ENCODE assay signal across 15 cellular contexts in the genomic region with DNA sequence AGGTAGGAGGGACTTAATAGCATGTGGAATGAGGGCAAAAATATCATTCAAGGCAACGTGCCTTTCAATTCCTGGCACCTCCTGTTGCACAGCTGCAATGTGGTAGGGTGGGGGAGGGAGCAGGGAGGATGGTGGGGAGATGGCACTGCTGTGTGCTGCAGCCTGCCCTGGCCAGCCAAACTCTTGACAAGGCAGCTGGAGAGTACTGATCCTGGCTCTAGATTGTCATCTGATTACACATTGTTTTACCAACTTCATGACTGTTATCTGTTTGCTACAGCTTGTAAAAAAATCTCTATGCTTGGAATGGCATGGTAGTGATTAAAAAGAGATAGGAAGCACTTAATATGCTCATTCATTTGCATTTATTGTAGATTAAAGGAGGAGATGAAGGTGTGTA. TPM values are rescaled to one million over a fixed set of nuclear protein-coding genes. Genes with fewer than 3 reads are reported as not detected.
DNase-seq lines count a peak whose midpoint lies in the region; TF ChIP-seq lines count a peak whose summit lies in the region.
"Had no signal": no experiment of that assay in that cellular context is flagged by ENCODE, and none has a peak within 500 bp of the region (broad histone marks: within the 10 kb centered on the region; RNA-seq: fewer than 3 reads in every experiment).

No MANE protein-coding gene starts in this region.

- no peaks in the 10 kb centered on the region for H4K20me1 ChIP-seq in Loucy (ENCODE audit: insufficient read depth, low read length, poor library complexity, severe bottlenecking)

- H2AFZ ChIP-seq in Loucy (ENCODE audit: low read length), result no peak overlapping the region

- H3K9me3 ChIP-seq in Loucy (ENCODE audit: insufficient read depth, low read depth, low read length) (no peaks in the 10 kb centered on the region), Peyer's patch (no peaks in the 10 kb centered on the region)
- H3K9me3 ChIP-seq: breast epithelium, esophagus muscularis mucosa, thoracic aorta had no signal

- H3K27ac ChIP-seq in layer of hippocampus (ENCODE audit: low read depth, low read length) (peak overlapping the region; percentile 81), substantia nigra (ENCODE audit: low read depth, low read length, poor library complexity, severe bottlenecking) (peak overlapping the region; percentile 70), Peyer's patch (no peak overlapping the region)
- H3K27ac ChIP-seq: breast epithelium, esophagus muscularis mucosa, thoracic aorta had no signal

- no peak for TF ChIP-seq CTCF in Loucy (conservative IDR thresholded peaks at IDR 0.05; ENCODE audit: low read length)
- TF ChIP-seq CTCF in Peyer's patch (IDR thresholded peaks at IDR 0.05), result no peak

- peak in 51 of 56 donors; percentile 6 to 84 (median 46) for DNase-seq in amygdala (lab: John Stamatoyannopoulos, UW)
- peak in 46 of 49 donors; percentile 7 to 86 (median 57) for DNase-seq in substantia nigra (lab: John Stamatoyannopoulos, UW)
- DNase-seq in NK-92 treated with Interleukin-12 subunit alpha and Interleukin-12 subunit beta, amount 100 ng/mL, for 24 hours (lab: John Stamatoyannopoulos, UW), result no peak
- DNase-seq in Peyer's patch, result no peak
- DNase-seq in activated gamma-delta T cell (lab: John Stamatoyannopoulos, UW), result no peak
- DNase-seq: activated CD4-positive, alpha-beta T cell treated with anti-CD3 and anti-CD28 coated beads, Interleukin-2, amount 50 U/mL, for 1 hour; activated naive CD4-positive, alpha-beta T cell treated with anti-CD3 and anti-CD28 coated beads, Interleukin-2, amount 50 U/mL, for 16 hours; kidney; MV-4-11; NCI-H2029 treated with DMSO at 0.1 percent for 48 hours had no signal

- H3K4me1 ChIP-seq in Loucy (ENCODE audit: insufficient read depth, low read length, poor library complexity, severe bottlenecking) (peaks cover 22% of the 10 kb centered on the region), Peyer's patch (no peaks in the 10 kb centered on the region)
- H3K4me1 ChIP-seq: breast epithelium had no signal

- TF ChIP-seq POLR2A in Peyer's patch (IDR thresholded peaks at IDR 0.05), result no peak

- no peaks in the 10 kb centered on the region for H3K79me2 ChIP-seq in Loucy (ENCODE audit: insufficient read depth, low read length)

- H3K4me3 ChIP-seq in Loucy (ENCODE audit: low read length, poor library complexity, severe bottlenecking) (no peak overlapping the region), Peyer's patch (no peak overlapping the region)
- H3K4me3 ChIP-seq: breast epithelium, esophagus muscularis mucosa, thoracic aorta had no signal

- H3K36me3 ChIP-seq in Loucy (ENCODE audit: insufficient read depth, low read length), result no peaks in the 10 kb centered on the region
- H3K36me3 ChIP-seq in Peyer's patch, result no peaks in the 10 kb centered on the region
- H3K36me3 ChIP-seq: breast epithelium, esophagus muscularis mucosa, thoracic aorta had no signal

- no peaks in the 10 kb centered on the region for H3K9me2 ChIP-seq in Loucy (replicated peaks; ENCODE audit: low read depth, low read length)

- no peaks in the 10 kb centered on the region; the same call in 1 of the 2 replicates for H3F3A ChIP-seq in Loucy (ENCODE audit: low read depth)

- peak overlapping the region; percentile 3 for H3K4me2 ChIP-seq in Loucy (ENCODE audit: low read depth, low read length, poor library complexity, severe bottlenecking)

- no peak overlapping the region for H3K9ac ChIP-seq in Loucy (ENCODE audit: low read depth, low read length, poor library complexity, severe bottlenecking)

- H3K27me3 ChIP-seq in Loucy (ENCODE audit: insufficient read depth, low read length, poor library complexity, severe bottlenecking), result no peaks in the 10 kb centered on the region
- H3K27me3 ChIP-seq in layer of hippocampus (ENCODE audit: control insufficient read depth, insufficient read depth, low read length), result no peaks in the 10 kb centered on the region
- no peaks in the 10 kb centered on the region for H3K27me3 ChIP-seq in Peyer's patch
- H3K27me3 ChIP-seq: breast epithelium, esophagus muscularis mucosa had no signal

RNA-seq across cellular contexts. Expression of a gene that starts 47.7 kb away (rescaled TPM):
- total RNA-seq in Peyer's patch, result 1 to 10 TPM in 3 of 4 donors, not detected in 1; 1.9 to 5.8 (median 2.8) TPM

Comparison
In these comparisons a context has a peak if more than half of its experiments do, and no peak if none do; other contexts are left out.
1. DNase-seq: peak in amygdala (51 of 56) and substantia nigra (46 of 49); none in NK-92 treated with Interleukin-12 subunit alpha and Interleukin-12 subunit beta, amount 100 ng/mL, for 24 hours (single experiment), Peyer's patch (0 of 3) and activated gamma-delta T cell (single experiment).
2. H3K27ac ChIP-seq: peak in layer of hippocampus (single experiment) and substantia nigra (single experiment); none in Peyer's patch (0 of 4).